18 cellular contexts compared by ENCODE assay signal in the genomic region with DNA sequence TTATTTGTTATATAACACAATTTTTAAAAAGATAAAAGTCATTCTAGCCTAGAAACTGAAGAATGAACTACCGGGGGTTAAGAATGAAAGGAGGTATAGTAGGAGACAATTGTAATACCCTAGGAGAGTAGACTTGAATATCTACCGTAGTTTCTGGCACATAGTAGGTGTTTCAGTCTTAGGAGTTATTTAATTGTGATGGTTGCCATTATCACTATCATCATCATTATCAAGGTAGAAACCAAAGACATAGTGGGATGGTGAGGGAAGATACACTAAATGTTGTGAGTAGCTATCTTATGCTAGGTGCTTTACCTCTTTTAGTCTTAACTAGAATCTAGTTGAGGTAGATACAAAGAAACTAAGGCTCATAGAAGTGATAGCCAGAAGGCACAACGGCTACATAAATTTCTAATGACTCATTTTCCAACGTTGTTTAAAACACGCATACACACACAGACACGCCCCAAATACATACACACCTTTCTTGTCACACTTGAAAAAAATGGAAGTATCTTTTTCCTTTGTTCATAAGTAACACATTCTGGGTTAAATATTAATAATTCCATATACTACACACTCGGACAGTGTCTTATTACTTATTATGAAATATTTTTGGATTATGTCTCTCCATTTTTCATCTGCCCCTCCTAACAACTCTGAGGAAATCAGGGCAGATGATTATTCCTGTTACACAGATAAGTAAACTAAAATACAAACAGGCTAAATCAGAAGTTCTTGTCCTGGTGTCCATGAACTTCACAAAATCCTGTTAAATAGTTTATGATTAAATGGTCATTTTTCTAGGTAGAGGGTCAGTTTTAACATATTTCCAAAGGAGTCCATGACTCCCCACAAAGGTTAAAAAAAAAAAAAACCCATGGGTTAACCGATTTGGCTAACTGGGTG.
DNase-seq lines count a peak whose midpoint lies in the region; ATAC-seq lines count a peak whose summit lies in the region.
"Had no signal": no experiment of that assay in that cellular context is flagged by ENCODE, and none has a peak within 500 bp of the region (broad histone marks: within the 10 kb centered on the region; RNA-seq: fewer than 3 reads in every experiment).

No MANE protein-coding gene starts in this region.

- H3K27ac ChIP-seq in epithelial cell of prostate (peak overlapping the region; percentile 74), skin epidermis (peak overlapping the region in 11 of 21 experiments; percentile 9 to 79 (median 66))
- H3K27ac ChIP-seq: C4-2B had no signal

- peak; percentile 94 for DNase-seq in ELR (ENCODE audit: low read depth)
- peak; percentile 39 for DNase-seq in NCI-H526 treated with DMSO at 0.1 percent for 48 hours (lab: John Stamatoyannopoulos, UW)
- peak; percentile 83 for DNase-seq in epithelial cell of prostate (ENCODE audit: low read depth, low spot score)
- no peak for DNase-seq in HK-2 (ENCODE audit: unreplicated experiment)
- DNase-seq in OCI-M1 (lab: John Stamatoyannopoulos, UW) = no peak
- no peak for DNase-seq in hepatic stellate cell (ENCODE audit: low spot score)
- DNase-seq: activated CD4-positive, alpha-beta T cell treated with anti-CD3 and anti-CD28 coated beads, Interleukin-2, amount 10 ng/mL, durations not matched to agents 24 days and 14 days; activated naive CD8-positive, alpha-beta T cell treated with anti-CD3 and anti-CD28 coated beads for 36 hours; activated T-cell treated with anti-CD3 and anti-CD28 coated beads, Interleukin-2, amount 50 U/mL, for 1 hour; islet precursor cell; MG63; NCI-H1930; ovary; RPMI8226; T1000 had no signal

- ATAC-seq in HG03342 (IDR thresholded peaks at IDR 0.05; ENCODE audit: unreplicated experiment) = no peak

- no peak overlapping the region for H3K4me3 ChIP-seq in skin epidermis
- H3K4me3 ChIP-seq: MG63, ovary had no signal

Comparison
In these comparisons a context has a peak if more than half of its experiments do, and no peak if none do; other contexts are left out.
1. DNase-seq: peak in ELR (single experiment), NCI-H526 treated with DMSO at 0.1 percent for 48 hours (single experiment) and epithelial cell of prostate (single experiment); none in HK-2 (single experiment), OCI-M1 (single experiment) and hepatic stellate cell (single experiment).